In the genomic region with DNA sequence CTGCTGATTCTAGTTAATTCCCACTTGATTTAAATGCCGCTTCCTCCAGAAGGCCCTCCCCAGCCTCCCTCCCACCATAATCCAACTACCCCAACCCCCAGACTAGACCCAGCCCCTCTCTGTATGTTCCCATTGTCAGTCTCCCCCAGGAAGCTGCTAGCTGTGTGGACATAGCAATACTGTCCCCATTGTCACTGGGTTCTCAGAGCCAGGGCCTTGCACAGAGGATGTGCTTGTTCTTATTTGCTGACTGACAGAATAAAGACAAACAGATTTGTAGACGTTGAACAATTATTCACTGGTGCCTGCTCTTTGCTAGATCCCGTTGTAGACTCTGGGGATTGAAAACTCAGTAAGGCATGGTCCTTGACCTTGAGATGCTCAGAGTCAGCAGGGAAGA, we compare ENCODE assay signal across 14 cellular contexts. TPM values are rescaled to one million over a fixed set of nuclear protein-coding genes. Genes with fewer than 3 reads are reported as not detected.
"Had no signal": no experiment of that assay in that cellular context is flagged by ENCODE, and none has a peak within 500 bp of the region (broad histone marks: within the 10 kb centered on the region; RNA-seq: fewer than 3 reads in every experiment).

No MANE protein-coding gene starts in this region.

- H3K9me3 ChIP-seq: lower lobe of right lung, prostate gland, sigmoid colon, testis had no signal

- ATAC-seq: activated T-cell treated with anti-CD3 and anti-CD28 coated beads, Interleukin-2, amount 50 U/mL, for 72 hours; naive thymus-derived CD4-positive, alpha-beta T cell had no signal

- H3K27me3 ChIP-seq: sigmoid colon, testis had no signal

- FAIRE-seq: frontal cortex had no signal

- H3K4me1 ChIP-seq: prostate gland, testis had no signal

- H3K27ac ChIP-seq: coronary artery, lower lobe of right lung, prostate gland, sigmoid colon, testis had no signal

- H3K36me3 ChIP-seq: lower lobe of right lung, prostate gland, sigmoid colon had no signal

- DNase-seq: activated CD4-positive, alpha-beta memory T cell treated with anti-CD3 and anti-CD28 coated beads, Interleukin-2, amount 10 ng/mL, durations not matched to agents 7 days and 5 days; activated CD8-positive, alpha-beta memory T cell treated with anti-CD3 and anti-CD28 coated beads, Interleukin-2, amount 50 U/mL, for 4 hours; activated naive CD8-positive, alpha-beta T cell treated with anti-CD3 and anti-CD28 coated beads, Interleukin-2, amount 10 ng/mL, durations not matched to agents 7 days and 5 days; activated T-cell treated with anti-CD3 and anti-CD28 coated beads, Interleukin-2, amount 50 U/mL, for 72 hours; effector CD8-positive, alpha-beta T cell; lower lobe of right lung; naive thymus-derived CD4-positive, alpha-beta T cell; sigmoid colon; stimulated activated naive CD4-positive, alpha-beta T cell treated with Interleukin-2 at 50 U/mL for 16 hours; T1000; testis had no signal

- H3K4me3 ChIP-seq: coronary artery, lower lobe of right lung, prostate gland, sigmoid colon, testis had no signal

RNA-seq across cellular contexts. Expression of a gene that starts 45.7 kb away (rescaled TPM):
- polyA plus RNA-seq: naive thymus-derived CD4-positive, alpha-beta T cell had no signal
